19 cellular contexts compared by ENCODE assay signal in the genomic region with DNA sequence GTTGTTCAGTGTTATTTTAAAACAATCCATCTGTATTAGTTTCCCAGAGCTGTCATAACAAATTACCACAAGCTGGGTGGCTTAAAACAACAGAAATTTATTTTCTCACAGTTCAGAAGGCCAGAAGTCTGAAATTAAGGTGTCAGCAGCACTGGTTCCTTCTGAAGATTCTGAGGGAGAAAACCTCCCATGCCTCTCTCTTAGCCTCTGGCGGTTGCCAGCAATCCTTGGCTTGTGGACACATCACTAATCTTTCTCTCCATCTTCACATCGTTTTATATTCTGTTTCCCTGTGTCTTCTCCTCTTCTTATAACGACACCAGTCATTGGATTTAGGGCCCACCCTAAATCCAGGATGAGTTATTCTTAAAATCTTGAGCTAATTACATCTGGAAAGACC.
"Had no signal": no experiment of that assay in that cellular context is flagged by ENCODE, and none has a peak within 500 bp of the region (broad histone marks: within the 10 kb centered on the region; RNA-seq: fewer than 3 reads in every experiment).

No MANE protein-coding gene starts in this region.

- DNase-seq: cortex of kidney; effector CD4-positive, alpha-beta T cell; left ventricle myocardium superior; lower lobe of right lung; natural killer cell; occipital lobe; ovary; posterior cingulate gyrus; psoas muscle; right cardiac atrium; spleen; stimulated activated CD4-positive, alpha-beta T cell treated with anti-CD3 and anti-CD28 coated beads, Interleukin-4, amount 100 ng/mL, for 4 hours; stimulated activated naive CD8-positive, alpha-beta T cell treated with anti-CD3 and anti-CD28 coated beads, Interleukin-15, Interleukin-2, amounts not matched to agents 100 U/mL and 50 U/mL, for 24 hours; upper lobe of left lung had no signal

- H3K4me3 Mint-ChIP-seq: memory B cell; natural killer cell; stimulated activated memory B cell treated with anti-CD40 and anti-IgM and Interleukin-4, amounts not matched to agents 10 μg/mL and 1 μg/mL and 100 μg/mL, for 72 hours had no signal

- H3K4me3 ChIP-seq: lower lobe of right lung, ovary, psoas muscle, skin epidermis, spleen, thoracic aorta, tibial nerve, upper lobe of left lung had no signal

- H3K36me3 ChIP-seq: lower lobe of right lung, ovary, spleen, thoracic aorta, tibial nerve, upper lobe of left lung had no signal

- H3K27ac Mint-ChIP-seq: memory B cell; natural killer cell; stimulated activated memory B cell treated with anti-CD40 and anti-IgM and Interleukin-4, amounts not matched to agents 10 μg/mL and 1 μg/mL and 100 μg/mL, for 72 hours had no signal

- ATAC-seq: left ventricle myocardium superior; natural killer cell; psoas muscle; right cardiac atrium; stimulated activated memory B cell treated with anti-CD40 and anti-IgM and Interleukin-4, amounts not matched to agents 10 μg/mL and 1 μg/mL and 100 μg/mL, for 72 hours; stimulated activated naive CD8-positive, alpha-beta T cell treated with anti-CD3 and anti-CD28 coated beads, Interleukin-15, Interleukin-2, amounts not matched to agents 100 U/mL and 50 U/mL, for 24 hours had no signal

- H3K9me3 ChIP-seq: lower lobe of right lung, ovary, psoas muscle, spleen, thoracic aorta, tibial nerve, upper lobe of left lung had no signal

- H3K36me3 Mint-ChIP-seq: natural killer cell; stimulated activated memory B cell treated with anti-CD40 and anti-IgM and Interleukin-4, amounts not matched to agents 10 μg/mL and 1 μg/mL and 100 μg/mL, for 72 hours had no signal

- H3K4me1 ChIP-seq: psoas muscle, spleen had no signal

- H3K9me3 Mint-ChIP-seq: natural killer cell; stimulated activated memory B cell treated with anti-CD40 and anti-IgM and Interleukin-4, amounts not matched to agents 10 μg/mL and 1 μg/mL and 100 μg/mL, for 72 hours had no signal

- H3K27me3 ChIP-seq: ovary, tibial nerve, upper lobe of left lung had no signal

- H3K27ac ChIP-seq: lower lobe of right lung, ovary, psoas muscle, spleen, thoracic aorta, tibial nerve had no signal

- H3K4me1 Mint-ChIP-seq: memory B cell, natural killer cell had no signal
